22 cellular contexts compared by ENCODE assay signal in the genomic region with DNA sequence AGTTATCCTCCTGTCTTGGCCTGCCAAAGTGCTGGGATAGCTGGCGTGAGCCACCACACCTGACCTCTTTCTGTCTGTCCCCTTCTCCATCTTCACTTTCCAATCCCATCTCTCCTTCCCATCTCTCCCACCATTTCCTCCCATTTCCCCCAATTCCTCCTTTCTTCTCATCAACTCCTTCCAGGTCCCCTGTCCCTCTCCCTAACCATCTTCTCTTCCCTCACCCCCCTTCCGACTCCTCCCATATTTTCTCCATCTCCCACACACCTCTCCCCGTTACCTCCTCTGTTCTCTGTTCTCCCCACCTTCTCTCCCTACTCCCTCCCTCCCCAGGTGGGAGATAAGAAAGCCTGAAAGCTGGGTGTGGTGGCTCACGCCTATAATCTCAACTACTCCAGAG. TPM values are rescaled to one million over a fixed set of nuclear protein-coding genes. Genes with fewer than 3 reads are reported as not detected.
"Had no signal": no experiment of that assay in that cellular context is flagged by ENCODE, and none has a peak within 500 bp of the region (broad histone marks: within the 10 kb centered on the region; RNA-seq: fewer than 3 reads in every experiment).

No MANE protein-coding gene starts in this region.

- H3K27me3 Mint-ChIP-seq: effector memory CD8-positive, alpha-beta T cell had no signal

- H3K27ac Mint-ChIP-seq: activated CD4-positive, alpha-beta T cell treated with anti-CD3 and anti-CD28 coated beads for 36 hours; effector memory CD8-positive, alpha-beta T cell had no signal

- ATAC-seq: activated CD4-positive, alpha-beta T cell treated with anti-CD3 and anti-CD28 coated beads for 36 hours; effector memory CD8-positive, alpha-beta T cell; heart right ventricle had no signal

- DNase-seq: activated CD4-positive, alpha-beta T cell treated with anti-CD3 and anti-CD28 coated beads for 36 hours; activated CD4-positive, alpha-beta T cell treated with anti-CD3 and anti-CD28 coated beads, Interleukin-2, amount 50 U/mL, for 48 hours; activated naive CD4-positive, alpha-beta T cell; activated T-cell treated with anti-CD3 and anti-CD28 coated beads for 4 hours; adrenal gland; effector memory CD8-positive, alpha-beta T cell; esophagus squamous epithelium; heart right ventricle; immature natural killer cell; kidney glomerular epithelial cell; left ventricle myocardium inferior; nucleus accumbens; retina; stimulated activated CD4-positive, alpha-beta T cell treated with anti-CD3 and anti-CD28 coated beads, Interleukin-12 subunit alpha, Interleukin-12 subunit beta, amount 100 ng/mL, for 4 hours; stimulated activated CD4-positive, alpha-beta T cell treated with anti-CD3 and anti-CD28 coated beads, Interleukin-1b, Interleukin-23, amount 100 ng/mL, for 48 hours; stimulated activated CD8-positive, alpha-beta memory T cell treated with anti-CD3 and anti-CD28 coated beads, Interleukin-4, amount 100 ng/mL, for 48 hours; stimulated activated naive CD4-positive, alpha-beta T cell treated with Interleukin-2 at 50 U/mL for 16 hours; thyroid gland; WERI-Rb-1 had no signal

- H3K9me3 Mint-ChIP-seq: activated T-helper 1 cell treated with anti-CD3 and anti-CD28 coated beads, Interleukin-12 subunit alpha, Interleukin-12 subunit beta, Interleukin-2, Interleukin-4 antibody, amounts not matched to agents 30 ng/mL and 10 ng/mL and 1 ng/mL, durations not matched to agents 14 hours and 24 hours and 36 hours; effector memory CD8-positive, alpha-beta T cell; immature natural killer cell had no signal

- H3K4me3 Mint-ChIP-seq: activated T-helper 1 cell treated with anti-CD3 and anti-CD28 coated beads, Interleukin-12 subunit alpha, Interleukin-12 subunit beta, Interleukin-2, Interleukin-4 antibody, amounts not matched to agents 30 ng/mL and 10 ng/mL and 1 ng/mL, durations not matched to agents 14 hours and 24 hours and 36 hours had no signal

RNA-seq across cellular contexts. Expression of a gene that starts 54.7 kb away (rescaled TPM):
- total RNA-seq: activated T-helper 1 cell treated with anti-CD3 and anti-CD28 coated beads, Interleukin-12 subunit alpha, Interleukin-12 subunit beta, Interleukin-2, Interleukin-4 antibody, amounts not matched to agents 30 ng/mL and 10 ng/mL and 1 ng/mL, durations not matched to agents 14 hours and 24 hours and 36 hours; dermis microvascular lymphatic vessel endothelial cell; T-helper 1 cell treated with Interleukin-12 subunit alpha and Interleukin-12 subunit beta and Interleukin-4 antibody, amounts not matched to agents 30 ng/mL and 1 ng/mL, for 36 hours had no signal
